In genomic region chr15:39857132-39857531, GRCh38 we compare ENCODE assay signal across 31 cellular contexts.
"Had no signal": no experiment of that assay in that cellular context is flagged by ENCODE, and none has a peak within 500 bp of the region (broad histone marks: within the 10 kb centered on the region; RNA-seq: fewer than 3 reads in every experiment).

No MANE protein-coding gene starts in this region.

- FAIRE-seq: astrocyte had no signal

- H3K27ac ChIP-seq: body of pancreas, breast epithelium, SJCRH30, SK-N-MC, WERI-Rb-1 had no signal

- H3K4me1 ChIP-seq: body of pancreas, breast epithelium, SJCRH30 had no signal

- DNase-seq: activated CD4-positive, alpha-beta T cell treated with anti-CD3 and anti-CD28 coated beads for 1 hour; activated CD4-positive, alpha-beta T cell treated with anti-CD3 and anti-CD28 coated beads, Interleukin-2, amount 10 ng/mL, durations not matched to agents 24 days and 14 days; activated CD4-positive, alpha-beta T cell treated with anti-CD3 and anti-CD28 coated beads, Interleukin-2, amount 50 U/mL, for 4 hours; activated CD4-positive, CD25-positive, alpha-beta regulatory T cell; activated CD8-positive, alpha-beta T cell treated with anti-CD3 and anti-CD28 coated beads for 36 hours; activated gamma-delta T cell; activated naive CD4-positive, alpha-beta T cell treated with Interleukin-2 at 50 U/mL for 16 hours; activated naive CD8-positive, alpha-beta T cell treated with anti-CD3 and anti-CD28 coated beads, Interleukin-2, amount 10 ng/mL, durations not matched to agents 7 days and 5 days; activated T-cell treated with anti-CD3 and anti-CD28 coated beads, Interleukin-2, amount 50 U/mL, for 1 hour; activated T-cell treated with anti-CD3 and anti-CD28 coated beads, Interleukin-2, amount 50 U/mL, for 72 hours; Kasumi-1; KG1; MG63; NCI-H1048; NCI-H1105 treated with DMSO at 0.1 percent for 48 hours; NCI-H1436; NCI-H1694; NCI-H1930; NCI-H2081 treated with DMSO at 0.1 percent for 48 hours; NCI-H510A; NCI-H526; NCI-H748 treated with DMSO at 0.1 percent for 48 hours; SHP77; SJCRH30; T1000; WERI-Rb-1 had no signal

- H3K9me3 ChIP-seq: body of pancreas, breast epithelium, MG63, SJCRH30 had no signal

- H3K27me3 ChIP-seq: body of pancreas, breast epithelium, MG63, SJCRH30 had no signal

- H3K36me3 ChIP-seq: breast epithelium, SJCRH30, WERI-Rb-1 had no signal

- ATAC-seq: activated CD8-positive, alpha-beta T cell treated with anti-CD3 and anti-CD28 coated beads for 36 hours; activated T-cell treated with anti-CD3 and anti-CD28 coated beads, Interleukin-2, amount 50 U/mL, for 72 hours; activated T-helper 17 cell treated with anti-CD3 and anti-CD28 coated beads, Interleukin-2, amount 50 U/mL, for 72 hours; body of pancreas had no signal

- H3K4me3 ChIP-seq: body of pancreas, breast epithelium, MG63, SJCRH30, SK-N-MC had no signal
